21 cellular contexts compared by ENCODE assay signal in the genomic region with DNA sequence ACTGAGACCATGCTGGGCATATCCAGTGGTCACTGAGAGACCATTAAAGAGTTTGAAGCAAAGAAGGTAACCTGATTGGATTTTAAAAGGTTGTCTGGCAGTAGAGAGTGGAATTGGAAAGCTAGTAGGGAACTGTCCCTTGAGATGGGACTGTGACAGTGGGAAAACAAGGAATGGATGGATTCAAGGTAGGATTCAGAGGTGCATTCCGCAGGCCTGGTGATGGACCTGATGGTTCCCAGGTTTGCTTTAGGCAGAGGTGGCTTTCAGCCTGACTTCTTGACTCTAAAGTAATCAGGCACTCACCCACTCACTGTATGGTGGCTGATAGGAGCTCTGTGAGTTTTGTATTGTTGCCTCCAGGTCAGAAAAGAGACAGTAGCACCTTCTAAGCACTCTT.
DNase-seq lines count a peak whose midpoint lies in the region; ATAC-seq, FAIRE-seq and TF ChIP-seq lines count a peak whose summit lies in the region.
"Had no signal": no experiment of that assay in that cellular context is flagged by ENCODE, and none has a peak within 500 bp of the region (broad histone marks: within the 10 kb centered on the region; RNA-seq: fewer than 3 reads in every experiment).

No MANE protein-coding gene starts in this region.

- in situ Hi-C loops in gastrocnemius medialis (cut with MboI; ENCODE audit: low sequenced_read_pairs in 4 of 4): no loop called here

- no peak for DNase-seq in heart right ventricle
- no peak for DNase-seq in left cardiac atrium
- no peak for DNase-seq in esophagus squamous epithelium (lab: John Stamatoyannopoulos, UW)
- DNase-seq in gastrocnemius medialis: no peak
- no peak for DNase-seq in aorta
- DNase-seq in D721Med (ENCODE audit: insufficient read length, low spot score): no peak
- DNase-seq in stimulated activated naive CD8-positive, alpha-beta T cell treated with anti-CD3 and anti-CD28 coated beads, Interleukin-15, amount 100 ng/mL, for 72 hours: no peak
- DNase-seq in GDM1 (lab: John Stamatoyannopoulos, UW): no peak
- DNase-seq: ACHN; activated CD4-positive, alpha-beta T cell treated with anti-CD3 and anti-CD28 coated beads, Interleukin-2, amount 50 U/mL, for 48 hours; activated T-cell treated with anti-CD3 and anti-CD28 coated beads, Interleukin-2, amount 50 U/mL, for 4 hours; CD4-positive, alpha-beta memory T cell; DND-41; effector memory CD8-positive, alpha-beta T cell; NCI-H1694; NCI-H446 treated with DMSO at 0.1 percent for 48 hours had no signal

- no peaks in the 10 kb centered on the region for H3K9me3 Mint-ChIP-seq in stimulated activated naive CD8-positive, alpha-beta T cell treated with anti-CD3 and anti-CD28 coated beads, Interleukin-15, amount 100 ng/mL, for 72 hours
- H3K9me3 Mint-ChIP-seq: activated T-cell treated with anti-CD3 and anti-CD28 coated beads, Interleukin-2, amount 50 U/mL, for 4 hours; CD4-positive, alpha-beta memory T cell; central memory CD8-positive, alpha-beta T cell; effector memory CD8-positive, alpha-beta T cell; natural killer cell treated with Interleukin-12 subunit alpha and Interleukin-12 subunit beta and Interleukin-15 and Interleukin-18, amount 100 ng/mL, for 72 hours; type B pancreatic cell had no signal

- H3K9me3 ChIP-seq in heart right ventricle (no peaks in the 10 kb centered on the region), esophagus squamous epithelium (no peaks in the 10 kb centered on the region), gastrocnemius medialis (no peaks in the 10 kb centered on the region), aorta (ENCODE audit: control insufficient read depth, low read length) (no peaks in the 10 kb centered on the region)

- TF ChIP-seq POLR2A in esophagus squamous epithelium (IDR thresholded peaks at IDR 0.05) (no peak), gastrocnemius medialis (IDR thresholded peaks at IDR 0.05) (no peak)

- no peak for FAIRE-seq in D721Med (lab: Jason Lieb, UNC)
- FAIRE-seq: GM19239 had no signal

- H3K4me1 ChIP-seq in heart right ventricle (peaks cover 0 to 54% (median 27%) of the 10 kb centered on the region in 9 donors), esophagus squamous epithelium (peaks cover 7 to 72% (median 14%) of the 10 kb centered on the region in 3 donors), gastrocnemius medialis (peaks cover 0 to 8% of the 10 kb centered on the region in 2 donors), aorta (ENCODE audit: control insufficient read depth in 1 of 2, insufficient read depth in 2 of 2, low read length in 2 of 2) (peaks cover 16 to 29% of the 10 kb centered on the region in 2 donors)

- H3K27ac ChIP-seq in heart right ventricle (peak overlapping the region in 8 of 10 donors; percentile 19 to 80 (median 60)), esophagus squamous epithelium (peak overlapping the region in 3 of 4 donors; percentile 53 to 73 (median 69)), gastrocnemius medialis (peak overlapping the region; percentile 53 to 69 (median 65)), aorta (ENCODE audit: low read depth in 1 of 2, low read length in 2 of 2) (peak overlapping the region; percentile 89 to 100)

- no peak overlapping the region for H3K27ac Mint-ChIP-seq in stimulated activated naive CD8-positive, alpha-beta T cell treated with anti-CD3 and anti-CD28 coated beads, Interleukin-15, amount 100 ng/mL, for 72 hours
- H3K27ac Mint-ChIP-seq: activated naive CD8-positive, alpha-beta T cell; effector memory CD8-positive, alpha-beta T cell; natural killer cell treated with Interleukin-12 subunit alpha and Interleukin-12 subunit beta and Interleukin-15 and Interleukin-18, amount 100 ng/mL, for 72 hours had no signal

- H3K27me3 ChIP-seq in heart right ventricle: no peaks in the 10 kb centered on the region
- H3K27me3 ChIP-seq in esophagus squamous epithelium: no peaks in the 10 kb centered on the region
- H3K27me3 ChIP-seq in gastrocnemius medialis: no peaks in the 10 kb centered on the region
- H3K27me3 ChIP-seq in aorta (ENCODE audit: control insufficient read depth in 1 of 2, insufficient read depth in 2 of 2, low read length in 1 of 2): no peaks in the 10 kb centered on the region

- H3K27me3 Mint-ChIP-seq in stimulated activated naive CD8-positive, alpha-beta T cell treated with anti-CD3 and anti-CD28 coated beads, Interleukin-15, amount 100 ng/mL, for 72 hours: no peaks in the 10 kb centered on the region
- H3K27me3 Mint-ChIP-seq: activated naive CD8-positive, alpha-beta T cell; CD4-positive, alpha-beta memory T cell; central memory CD8-positive, alpha-beta T cell; effector memory CD8-positive, alpha-beta T cell; natural killer cell treated with Interleukin-12 subunit alpha and Interleukin-12 subunit beta and Interleukin-15 and Interleukin-18, amount 100 ng/mL, for 72 hours; type B pancreatic cell had no signal

- H3K4me3 Mint-ChIP-seq in stimulated activated naive CD8-positive, alpha-beta T cell treated with anti-CD3 and anti-CD28 coated beads, Interleukin-15, amount 100 ng/mL, for 72 hours: no peak overlapping the region
- H3K4me3 Mint-ChIP-seq: activated naive CD8-positive, alpha-beta T cell; activated T-cell treated with anti-CD3 and anti-CD28 coated beads, Interleukin-2, amount 50 U/mL, for 4 hours; central memory CD8-positive, alpha-beta T cell; effector memory CD8-positive, alpha-beta T cell; natural killer cell treated with Interleukin-12 subunit alpha and Interleukin-12 subunit beta and Interleukin-15 and Interleukin-18, amount 100 ng/mL, for 72 hours; type B pancreatic cell had no signal

- H3K36me3 ChIP-seq in heart right ventricle (peaks cover 0 to 42% (median 0%) of the 10 kb centered on the region in 9 donors), esophagus squamous epithelium (peaks cover 0 to 27% (median 0%) of the 10 kb centered on the region in 3 donors), gastrocnemius medialis (no peaks in the 10 kb centered on the region), aorta (ENCODE audit: control insufficient read depth in 1 of 2, insufficient read depth in 2 of 2, low read length in 1 of 2) (peaks cover 0 to 1% of the 10 kb centered on the region in 2 donors)

- TF ChIP-seq CTCF in heart right ventricle (IDR thresholded peaks at IDR 0.05) (no peak), esophagus squamous epithelium (IDR thresholded peaks at IDR 0.05) (no peak), gastrocnemius medialis (IDR thresholded peaks at IDR 0.05 in 4 of 5, conservative IDR thresholded peaks at IDR 0.05 in 1 of 5) (no peak), D721Med (IDR thresholded peaks at IDR 0.05; ENCODE audit: insufficient read depth, missing control alignments) (no peak)

- H3K4me1 Mint-ChIP-seq in stimulated activated naive CD8-positive, alpha-beta T cell treated with anti-CD3 and anti-CD28 coated beads, Interleukin-15, amount 100 ng/mL, for 72 hours: peaks cover 15% of the 10 kb centered on the region
- H3K4me1 Mint-ChIP-seq: central memory CD8-positive, alpha-beta T cell had no signal

- WGBS in heart right ventricle, 2 donors: 97 to 100% methylated on average over 1 of the region's 1 CpG
- WGBS in esophagus squamous epithelium, 2 donors: 89 to 100% methylated on average over 1 of the region's 1 CpG
- 93 to 100% methylated on average over 1 of the region's 1 CpG for WGBS in aorta, 2 donors

- no peak for ATAC-seq in heart right ventricle
- no peak for ATAC-seq in left cardiac atrium
- no peak for ATAC-seq in gastrocnemius medialis
- no peak for ATAC-seq in aorta (ENCODE audit: low FRiP score)
- ATAC-seq in stimulated activated naive CD8-positive, alpha-beta T cell treated with anti-CD3 and anti-CD28 coated beads, Interleukin-15, amount 100 ng/mL, for 72 hours: no peak
- ATAC-seq: activated T-cell treated with anti-CD3 and anti-CD28 coated beads, Interleukin-2, amount 50 U/mL, for 4 hours; effector memory CD8-positive, alpha-beta T cell; natural killer cell treated with Interleukin-12 subunit alpha and Interleukin-12 subunit beta and Interleukin-15 and Interleukin-18, amount 100 ng/mL, for 72 hours had no signal

- H3K4me3 ChIP-seq in heart right ventricle (no peak overlapping the region), esophagus squamous epithelium (no peak overlapping the region), gastrocnemius medialis (no peak overlapping the region), aorta (ENCODE audit: low read length in 2 of 2) (peak overlapping the region in 1 of 2 donors; percentile 34)

- intact Hi-C loops in heart right ventricle (cut with DNase I): loop anchor here in 9 of 10 donors (2.0 to 10.0 kb wide), 10 partner anchors 144 to 299 kb away; partner anchors contain the start of genes INTS6 (in 3 of the 9) and WDFY2 (in 3 of the 9)
- intact Hi-C loops in left cardiac atrium (cut with DNase I): loop anchor here in 1 of 2 donors (10.0 kb wide), 1 partner anchor 286 kb away; no protein-coding TSS in a partner anchor
- intact Hi-C loops in esophagus squamous epithelium (cut with DNase I): no loop called here
- intact Hi-C loops in gastrocnemius medialis (cut with DNase I; ENCODE audit: low total_unique reads): loop anchor here (2.0 kb wide), 1 partner anchor 72 kb away; no protein-coding TSS in a partner anchor
- intact Hi-C loops in aorta (cut with DNase I): loop anchor here in 1 of 2 donors (5.0 kb wide), 2 partner anchors 279 to 294 kb away; partner anchors contain the start of gene INTS6
